19 cellular contexts compared by ENCODE assay signal in the genomic region with DNA sequence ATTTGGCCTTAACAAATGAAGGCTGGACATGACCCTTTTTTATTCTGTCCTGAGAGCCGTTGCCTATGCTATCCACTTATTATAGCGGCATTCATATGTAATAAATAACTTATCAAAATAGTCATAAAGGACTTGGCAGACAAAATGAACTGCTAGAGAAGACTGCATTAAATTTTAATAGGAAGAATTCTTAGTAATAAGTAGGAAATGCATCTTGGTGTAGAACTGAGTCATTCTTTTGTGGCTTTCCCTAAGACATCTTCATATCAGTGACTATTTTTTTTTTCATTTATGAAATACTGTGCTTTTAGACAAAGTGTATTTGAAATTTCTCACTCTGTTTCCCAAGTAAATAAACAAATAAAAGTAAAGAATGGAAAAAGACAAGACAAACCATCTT. TPM values are rescaled to one million over a fixed set of nuclear protein-coding genes. Genes with fewer than 3 reads are reported as not detected.
DNase-seq lines count a peak whose midpoint lies in the region; ATAC-seq and TF ChIP-seq lines count a peak whose summit lies in the region.
"Had no signal": no experiment of that assay in that cellular context is flagged by ENCODE, and none has a peak within 500 bp of the region (broad histone marks: within the 10 kb centered on the region; RNA-seq: fewer than 3 reads in every experiment).

No MANE protein-coding gene starts in this region.

- TF ChIP-seq RAD21 in SK-N-SH (IDR thresholded peaks at IDR 0.05; ENCODE audit: low read length): no peak

- CTCF ChIA-PET in SK-N-SH (lab: Yijun Ruan, JAX): no interaction called here

- TF ChIP-seq CTCF in AG09309 (IDR thresholded peaks at IDR 0.05; ENCODE audit: control insufficient read depth, insufficient read depth, low read depth, low read length, missing control alignments) (no peak), SK-N-SH (IDR thresholded peaks at IDR 0.05) (no peak), fibroblast of pulmonary artery (IDR thresholded peaks at IDR 0.05; ENCODE audit: low read length, missing control alignments) (no peak), upper lobe of left lung (IDR thresholded peaks at IDR 0.05) (no peak)

- no peaks in the 10 kb centered on the region for H3K27me3 ChIP-seq in SK-N-SH (ENCODE audit: insufficient read depth)
- no peaks in the 10 kb centered on the region for H3K27me3 ChIP-seq in rectal smooth muscle tissue (ENCODE audit: control insufficient read depth, insufficient read depth, low read length)
- H3K27me3 ChIP-seq in upper lobe of left lung: no peaks in the 10 kb centered on the region
- H3K27me3 ChIP-seq: cardiac muscle cell, esophagus squamous epithelium, ovary, SJCRH30 had no signal

- H3K4me3 ChIP-seq in AG09309 (ENCODE audit: control insufficient read depth, low read depth, low read length) (no peak overlapping the region), SK-N-SH (ENCODE audit: low read depth in 2 of 2, low read length in 1 of 2) (no peak overlapping the region), fibroblast of pulmonary artery (replicated peaks; ENCODE audit: low read depth, low read length) (no peak overlapping the region), rectal smooth muscle tissue (ENCODE audit: low read length) (no peak overlapping the region), upper lobe of left lung (no peak overlapping the region)
- H3K4me3 ChIP-seq: cardiac muscle cell, esophagus squamous epithelium, mucosa of descending colon, ovary, SJCRH30 had no signal

- peak overlapping the region; percentile 47; the same call in 1 of the 2 replicates for H3K4me2 ChIP-seq in SK-N-SH

- DNase-seq in AG09309 (ENCODE audit: low read depth): peak; percentile 47
- DNase-seq in SK-N-SH: no peak
- peak; percentile 42 for DNase-seq in fibroblast of pulmonary artery (ENCODE audit: low read depth)
- no peak for DNase-seq in NOMO-1 treated with dmso at 0.1 percent for 144 hours (lab: John Stamatoyannopoulos, UW; ENCODE audit: unreplicated experiment)
- DNase-seq in NCI-H774 (lab: John Stamatoyannopoulos, UW): no peak
- no peak for DNase-seq in upper lobe of left lung
- DNase-seq: activated CD4-positive, alpha-beta T cell treated with anti-CD3 and anti-CD28 coated beads for 4 hours; activated naive CD4-positive, alpha-beta T cell treated with anti-CD3 and anti-CD28 coated beads, Interleukin-2, amount 10 ng/mL, durations not matched to agents 7 days and 5 days; esophagus squamous epithelium; hypothalamus; mucosa of descending colon; NCI-H2081 treated with DMSO at 0.1 percent for 48 hours; NCI-H524 treated with DMSO at 0.1 percent for 48 hours; ovary; SJCRH30 had no signal

- peaks cover 31% of the 10 kb centered on the region for H3F3A ChIP-seq in SK-N-SH (replicated peaks; ENCODE audit: insufficient read depth)

- POLR2A ChIA-PET in SK-N-SH (lab: Yijun Ruan, JAX): no interaction called here

- no peaks in the 10 kb centered on the region for H4K20me1 ChIP-seq in SK-N-SH (ENCODE audit: insufficient read depth)

- H3K36me3 ChIP-seq in SK-N-SH (replicated peaks in 1 of 2; ENCODE audit: control insufficient read depth in 1 of 2, insufficient read depth in 2 of 2, low read length in 1 of 2): no peaks in the 10 kb centered on the region
- H3K36me3 ChIP-seq in rectal smooth muscle tissue (ENCODE audit: control insufficient read depth, insufficient read depth, low read length): no peaks in the 10 kb centered on the region
- no peaks in the 10 kb centered on the region for H3K36me3 ChIP-seq in upper lobe of left lung
- H3K36me3 ChIP-seq: esophagus squamous epithelium, ovary, SJCRH30 had no signal

- 24% methylated on average over 2 of the region's 2 CpGs for WGBS in SK-N-SH (ENCODE audit: low lambda C conversion rate)
- 83 to 85% methylated on average over 2 of the region's 2 CpGs for WGBS in upper lobe of left lung, 2 donors

- ATAC-seq in HG02870 (IDR thresholded peaks at IDR 0.05; ENCODE audit: unreplicated experiment) (no peak), upper lobe of left lung (ENCODE audit: low FRiP score in 2 of 2) (no peak)
- ATAC-seq: mucosa of descending colon had no signal

- no peaks in the 10 kb centered on the region for H3K9me3 ChIP-seq in SK-N-SH
- no peaks in the 10 kb centered on the region for H3K9me3 ChIP-seq in upper lobe of left lung
- H3K9me3 ChIP-seq: esophagus squamous epithelium, mucosa of descending colon, ovary, SJCRH30 had no signal

- no peaks in the 10 kb centered on the region for H3K9me2 ChIP-seq in SK-N-SH

- H3K9ac ChIP-seq in SK-N-SH (no peak overlapping the region), rectal smooth muscle tissue (ENCODE audit: low read length) (no peak overlapping the region)

- H3K79me2 ChIP-seq in SK-N-SH (ENCODE audit: insufficient read depth): no peaks in the 10 kb centered on the region

- H3K4me1 ChIP-seq in SK-N-SH (ENCODE audit: control insufficient read depth in 1 of 2, insufficient read depth in 2 of 2, low read depth in 1 of 2, low read length in 1 of 2): peaks cover 22 to 37% of the 10 kb centered on the region in 2 experiments
- peaks cover 53% of the 10 kb centered on the region for H3K4me1 ChIP-seq in rectal smooth muscle tissue (ENCODE audit: control insufficient read depth, insufficient read depth, low read length)
- peaks cover 17 to 31% (median 24%) of the 10 kb centered on the region in 4 donors for H3K4me1 ChIP-seq in upper lobe of left lung

- TF ChIP-seq EP300 in SK-N-SH (IDR thresholded peaks at IDR 0.05; ENCODE audit: borderline replicate concordance in 1 of 2, low read depth in 1 of 2, low read length in 1 of 2) (0 out of 4 replicates have a peak, but pooled peaks of 1 of the 2 experiments have one; percentile 30), upper lobe of left lung (IDR thresholded peaks at IDR 0.05) (no peak)

- H3K27ac ChIP-seq in SK-N-SH (ENCODE audit: low read depth in 2 of 2, low read length in 1 of 2): peak overlapping the region; percentile 47 to 69; a peak in 3 of 4 replicates
- H3K27ac ChIP-seq in rectal smooth muscle tissue (ENCODE audit: low read depth, low read length): peak overlapping the region; percentile 21
- no peak overlapping the region for H3K27ac ChIP-seq in upper lobe of left lung
- H3K27ac ChIP-seq: cardiac muscle cell, SJCRH30 had no signal

- H2AFZ ChIP-seq in SK-N-SH (ENCODE audit: low read depth): no peak overlapping the region

- no peak for TF ChIP-seq POLR2A in upper lobe of left lung (IDR thresholded peaks at IDR 0.05)

TF ChIP-seq in SK-N-SH, 30 proteins besides CTCF, POLR2A, EP300 and RAD21:
- TF ChIP-seq POLR2AphosphoS5 (IDR thresholded peaks at IDR 0.05; ENCODE audit: low read depth, low read length): no peak
- peak; percentile 31; the same call in 1 of the 2 replicates for TF ChIP-seq NFIC (IDR thresholded peaks at IDR 0.05; ENCODE audit: borderline replicate concordance)
- TF ChIP-seq, protein P1, sequence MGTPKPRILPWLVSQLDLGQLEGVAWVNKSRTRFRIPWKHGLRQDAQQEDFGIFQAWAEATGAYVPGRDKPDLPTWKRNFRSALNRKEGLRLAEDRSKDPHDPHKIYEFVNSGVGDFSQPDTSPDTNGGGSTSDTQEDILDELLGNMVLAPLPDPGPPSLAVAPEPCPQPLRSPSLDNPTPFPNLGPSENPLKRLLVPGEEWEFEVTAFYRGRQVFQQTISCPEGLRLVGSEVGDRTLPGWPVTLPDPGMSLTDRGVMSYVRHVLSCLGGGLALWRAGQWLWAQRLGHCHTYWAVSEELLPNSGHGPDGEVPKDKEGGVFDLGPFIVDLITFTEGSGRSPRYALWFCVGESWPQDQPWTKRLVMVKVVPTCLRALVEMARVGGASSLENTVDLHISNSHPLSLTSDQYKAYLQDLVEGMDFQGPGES (IDR thresholded peaks at IDR 0.05; ENCODE audit: low read depth, low read length): no peak
- peak; percentile 49; the same call in 1 of the 2 replicates for TF ChIP-seq JUND (IDR thresholded peaks at IDR 0.05)
- TF ChIP-seq TAF1 (IDR thresholded peaks at IDR 0.05; ENCODE audit: borderline replicate concordance, low read depth, low read length): no peak
- TF ChIP-seq MXI1 (IDR thresholded peaks at IDR 0.05; ENCODE audit: low read depth, low read length): no peak
- TF ChIP-seq NRF1 (IDR thresholded peaks at IDR 0.05; ENCODE audit: low read depth, low read length): no peak
- peak; percentile 65; the same call in 1 of the 2 replicates for TF ChIP-seq FOSL2 (IDR thresholded peaks at IDR 0.05; ENCODE audit: borderline replicate concordance, low read depth)
- TF ChIP-seq PBX3 (IDR thresholded peaks at IDR 0.05): peak; percentile 41; the same call in 1 of the 2 replicates
- TF ChIP-seq ELF1 (IDR thresholded peaks at IDR 0.05): no peak
- peak; percentile 50; the same call in 1 of the 2 replicates for TF ChIP-seq TCF12 (IDR thresholded peaks at IDR 0.05)
- TF ChIP-seq TEAD4 (IDR thresholded peaks at IDR 0.05; ENCODE audit: borderline replicate concordance, insufficient read depth): no peak

RNA-seq across cellular contexts. Expression of gene PBX1, which starts 45.6 kb away (rescaled TPM):
- polyA plus RNA-seq in SK-N-SH (2012; rRNA removed): 25.3 and 27.0 TPM in 2 replicates
- 18.4 and 24.2 TPM in 2 replicates for polyA plus RNA-seq in SK-N-SH (2012; cell fraction: cytosol; rRNA removed)
- 14.8 and 23.2 TPM in 2 replicates for polyA plus RNA-seq in SK-N-SH (2012; cell fraction: nucleus; rRNA removed)
- 10 to 100 TPM; 17.8 to 59.6 (median 38.3) TPM for total RNA-seq in upper lobe of left lung
- total RNA-seq: OCI-LY7 had no signal

Comparison
In these comparisons a context has a peak if more than half of its experiments do, and no peak if none do; other contexts are left out.
1. DNase-seq: peak in AG09309 (single experiment) and fibroblast of pulmonary artery (single experiment); none in SK-N-SH (single experiment), NOMO-1 treated with dmso at 0.1 percent for 144 hours (single experiment), NCI-H774 (single experiment) and upper lobe of left lung (0 of 2).
2. H3K27ac ChIP-seq: peak in SK-N-SH (2 of 2) and rectal smooth muscle tissue (single experiment); none in upper lobe of left lung (0 of 4).